ENCODE assay signal across 1 cellular context in the genomic region with DNA sequence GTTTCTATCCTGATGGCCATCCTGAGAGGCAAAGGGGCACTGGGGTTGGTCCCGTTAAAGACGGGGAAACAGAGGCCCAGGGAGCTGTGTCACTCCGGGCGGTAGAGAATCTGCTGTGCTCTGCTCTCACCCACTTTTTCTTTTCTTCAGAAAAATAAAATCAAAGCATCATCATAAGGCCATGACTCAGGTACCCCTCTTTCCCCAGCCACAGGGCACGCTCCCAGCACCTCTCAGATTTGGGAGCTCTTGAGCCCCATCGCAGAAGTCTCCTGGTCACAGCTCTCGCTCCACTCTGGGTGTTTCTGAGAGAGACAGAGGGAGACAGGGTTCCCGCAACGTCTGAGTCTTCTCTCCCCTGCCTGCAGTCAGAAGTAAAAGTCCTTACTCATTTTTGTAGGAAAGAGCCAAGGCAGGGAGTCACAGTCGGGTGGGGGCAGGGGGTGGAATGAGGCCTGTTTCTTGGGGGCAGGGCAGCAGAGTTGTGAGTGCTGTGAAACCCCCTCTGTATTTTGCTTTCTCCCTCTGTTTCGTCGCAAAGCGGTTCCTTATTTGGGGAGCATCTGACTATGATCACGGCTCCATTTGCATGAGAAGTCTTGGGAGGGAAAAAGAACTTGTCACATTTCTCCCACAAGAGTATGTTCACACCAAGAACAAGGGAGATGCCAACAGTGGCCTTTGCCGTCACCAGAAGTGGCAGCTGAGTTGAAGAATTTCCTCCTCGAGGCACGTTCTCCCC.
TF ChIP-seq lines count a peak whose summit lies in the region.

No MANE protein-coding gene starts in this region.

TF ChIP-seq in HEK293T, 16 proteins besides CTCF, POLR2A, EP300 and RAD21:
- no peak for TF ChIP-seq NFRKB (IDR thresholded peaks at IDR 0.05)
- TF ChIP-seq L3MBTL2 (conservative IDR thresholded peaks at IDR 0.05) = no peak
- no peak for TF ChIP-seq LEF1 (IDR thresholded peaks at IDR 0.05; ENCODE audit: borderline replicate concordance)
- TF ChIP-seq FOXA1 (IDR thresholded peaks at IDR 0.05) = no peak
- no peak for TF ChIP-seq ARNT (IDR thresholded peaks at IDR 0.05)
- TF ChIP-seq HDGF (IDR thresholded peaks at IDR 0.05; ENCODE audit: borderline replicate concordance) = no peak
- TF ChIP-seq, protein P1, sequence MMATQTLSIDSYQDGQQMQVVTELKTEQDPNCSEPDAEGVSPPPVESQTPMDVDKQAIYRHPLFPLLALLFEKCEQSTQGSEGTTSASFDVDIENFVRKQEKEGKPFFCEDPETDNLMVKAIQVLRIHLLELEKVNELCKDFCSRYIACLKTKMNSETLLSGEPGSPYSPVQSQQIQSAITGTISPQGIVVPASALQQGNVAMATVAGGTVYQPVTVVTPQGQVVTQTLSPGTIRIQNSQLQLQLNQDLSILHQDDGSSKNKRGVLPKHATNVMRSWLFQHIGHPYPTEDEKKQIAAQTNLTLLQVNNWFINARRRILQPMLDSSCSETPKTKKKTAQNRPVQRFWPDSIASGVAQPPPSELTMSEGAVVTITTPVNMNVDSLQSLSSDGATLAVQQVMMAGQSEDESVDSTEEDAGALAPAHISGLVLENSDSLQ (IDR thresholded peaks at IDR 0.05) = no peak
- no peak for TF ChIP-seq FOXK2 (IDR thresholded peaks at IDR 0.05)
- TF ChIP-seq ZNF384 (IDR thresholded peaks at IDR 0.05) = no peak
- no peak for TF ChIP-seq SUZ12 (IDR thresholded peaks at IDR 0.05)
- no peak for TF ChIP-seq TARDBP (IDR thresholded peaks at IDR 0.05)
- no peak for TF ChIP-seq CTBP1 (IDR thresholded peaks at IDR 0.05; ENCODE audit: borderline replicate concordance)
- no peak for TF ChIP-seq SP1 (IDR thresholded peaks at IDR 0.05)
